In the genomic region with DNA sequence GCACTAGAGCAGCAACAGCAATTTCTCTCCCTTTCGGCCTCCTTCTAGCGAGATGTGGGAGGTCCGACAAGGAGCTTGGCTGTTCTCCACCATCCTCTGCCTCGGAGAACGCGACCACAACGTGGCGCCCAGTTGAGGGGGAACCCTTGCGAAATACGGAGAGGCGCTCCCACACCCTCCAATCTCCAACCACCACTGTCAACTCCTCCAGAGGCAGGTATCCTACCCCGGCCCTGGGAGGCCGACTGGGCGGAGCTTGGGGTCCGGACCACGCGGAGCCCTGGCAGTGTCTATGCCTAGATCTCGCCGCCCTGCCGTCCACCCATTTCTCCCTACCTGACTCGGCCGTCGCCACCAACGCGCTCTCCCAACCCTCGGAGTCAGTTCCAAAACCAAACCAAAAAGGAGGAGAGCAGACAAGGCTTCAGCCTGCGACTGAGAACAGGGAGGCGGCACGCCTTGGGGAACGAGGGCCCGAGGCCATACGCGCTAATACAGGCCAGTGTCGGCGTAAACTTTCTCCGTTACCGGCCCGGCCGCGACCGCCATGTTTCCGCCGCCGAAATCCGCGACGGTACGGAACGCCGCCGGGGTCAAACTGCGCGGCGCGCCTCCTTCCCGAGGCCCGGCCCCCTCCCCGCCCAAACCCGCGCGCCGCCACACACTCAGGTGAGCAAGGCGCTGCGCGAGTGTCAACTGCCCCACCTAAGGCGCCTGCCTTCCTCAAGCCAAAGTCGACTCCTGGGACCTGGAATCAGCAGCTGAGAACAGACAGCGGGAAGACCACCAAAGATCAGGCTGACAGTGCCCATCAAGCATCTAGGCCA, we compare ENCODE assay signal across 8 cellular contexts. TPM values are rescaled to one million over a fixed set of nuclear protein-coding genes. Genes with fewer than 3 reads are reported as not detected.
A peak's percentile ranks its signal among the peaks of the same experiment; 100 is the strongest.
DNase-seq lines count a peak whose midpoint lies in the region; ATAC-seq and TF ChIP-seq lines count a peak whose summit lies in the region.

A gene with protein sequence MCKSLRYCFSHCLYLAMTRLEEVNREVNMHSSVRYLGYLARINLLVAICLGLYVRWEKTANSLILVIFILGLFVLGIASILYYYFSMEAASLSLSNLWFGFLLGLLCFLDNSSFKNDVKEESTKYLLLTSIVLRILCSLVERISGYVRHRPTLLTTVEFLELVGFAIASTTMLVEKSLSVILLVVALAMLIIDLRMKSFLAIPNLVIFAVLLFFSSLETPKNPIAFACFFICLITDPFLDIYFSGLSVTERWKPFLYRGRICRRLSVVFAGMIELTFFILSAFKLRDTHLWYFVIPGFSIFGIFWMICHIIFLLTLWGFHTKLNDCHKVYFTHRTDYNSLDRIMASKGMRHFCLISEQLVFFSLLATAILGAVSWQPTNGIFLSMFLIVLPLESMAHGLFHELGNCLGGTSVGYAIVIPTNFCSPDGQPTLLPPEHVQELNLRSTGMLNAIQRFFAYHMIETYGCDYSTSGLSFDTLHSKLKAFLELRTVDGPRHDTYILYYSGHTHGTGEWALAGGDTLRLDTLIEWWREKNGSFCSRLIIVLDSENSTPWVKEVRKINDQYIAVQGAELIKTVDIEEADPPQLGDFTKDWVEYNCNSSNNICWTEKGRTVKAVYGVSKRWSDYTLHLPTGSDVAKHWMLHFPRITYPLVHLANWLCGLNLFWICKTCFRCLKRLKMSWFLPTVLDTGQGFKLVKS (minus strand): TSS at position 570 of the 827 bp plus-strand sequence. CDS start 5,568 bp downstream, outside the sequence.

- H3K4me1 Mint-ChIP-seq in CD8-positive, alpha-beta T cell (ENCODE audit: low read depth), result peaks cover 32% of the 10 kb centered on the region
- peaks cover 22 to 38% of the 10 kb centered on the region in 2 donors for H3K4me1 Mint-ChIP-seq in effector memory CD8-positive, alpha-beta T cell (ENCODE audit: low read depth in 2 of 2)
- peaks cover 21% of the 10 kb centered on the region for H3K4me1 Mint-ChIP-seq in memory B cell

- H3K27me3 Mint-ChIP-seq in CD8-positive, alpha-beta T cell (ENCODE audit: low read depth), result no peaks in the 10 kb centered on the region
- H3K27me3 Mint-ChIP-seq in effector memory CD8-positive, alpha-beta T cell, result no peaks in the 10 kb centered on the region
- H3K27me3 Mint-ChIP-seq in memory B cell, result no peaks in the 10 kb centered on the region

- no peak for TF ChIP-seq CTCF in CD8-positive, alpha-beta T cell (IDR thresholded peaks at IDR 0.05)

- H3K4me1 ChIP-seq in CD8-positive, alpha-beta T cell (ENCODE audit: insufficient read depth, low read length), result peaks cover 20% of the 10 kb centered on the region

- no peaks in the 10 kb centered on the region for H3K9me3 Mint-ChIP-seq in CD8-positive, alpha-beta T cell
- no peaks in the 10 kb centered on the region for H3K9me3 Mint-ChIP-seq in effector memory CD8-positive, alpha-beta T cell
- H3K9me3 Mint-ChIP-seq in memory B cell, result no peaks in the 10 kb centered on the region

- POLR2A ChIA-PET in CD8-positive, alpha-beta T cell (lab: Charles Lee), result interaction anchor here (1.0 kb wide), 1 partner anchor 318 kb away, joined by 3 read pairs; no protein-coding TSS in a partner anchor

- ATAC-seq in CD8-positive, alpha-beta T cell, result peak; percentile 91
- ATAC-seq in GM19452 (IDR thresholded peaks at IDR 0.05; ENCODE audit: unreplicated experiment) (peak; percentile 77), memory B cell (ENCODE audit: low read depth) (peak; percentile 81)
- ATAC-seq in effector memory CD8-positive, alpha-beta T cell (replicated peaks), result peak; percentile 87

- H3K27ac ChIP-seq in CD8-positive, alpha-beta T cell (ENCODE audit: low read depth, low read length), result peak within 1 kb of the TSS; percentile 80

- peaks cover 13% of the 10 kb centered on the region for H3K36me3 Mint-ChIP-seq in CD8-positive, alpha-beta T cell
- peaks cover 23% of the 10 kb centered on the region for H3K36me3 Mint-ChIP-seq in effector memory CD8-positive, alpha-beta T cell (ENCODE audit: insufficient read depth)
- H3K36me3 Mint-ChIP-seq in memory B cell, result peaks cover 3% of the 10 kb centered on the region

- H3K9me3 ChIP-seq in CD8-positive, alpha-beta T cell (ENCODE audit: low read length), result no peaks in the 10 kb centered on the region

- DNase-seq in CD8-positive, alpha-beta T cell, result peak; percentile 71 to 90 (median 85)
- DNase-seq in HK-2 (ENCODE audit: unreplicated experiment), result peak; percentile 84
- peak; percentile 43 to 53 for DNase-seq in NOMO-1 (lab: John Stamatoyannopoulos, UW; ENCODE audit: unreplicated experiment in 2 of 2)
- peak; percentile 64 to 72 for DNase-seq in activated CD8-positive, alpha-beta memory T cell treated with anti-CD3 and anti-CD28 coated beads for 4 hours (ENCODE audit: low read depth in 2 of 2)
- DNase-seq in effector memory CD8-positive, alpha-beta T cell, result peak; percentile 78 to 83 (median 80)
- peak; percentile 81 to 89 for DNase-seq in memory B cell (ENCODE audit: low spot score in 2 of 2)
- peak; percentile 74 for DNase-seq in stimulated activated CD8-positive, alpha-beta memory T cell treated with anti-CD3 and anti-CD28 coated beads, Interleukin-12 subunit alpha, Interleukin-12 subunit beta, amount 100 ng/mL, for 1 hour (ENCODE audit: low read depth)

- CTCF ChIA-PET in CD8-positive, alpha-beta T cell (lab: Charles Lee), result interaction anchor here (1.1 to 1.2 kb wide), 2 partner anchors 11 to 15 kb away, joined by 3 read pairs; no protein-coding TSS in a partner anchor

- no peaks in the 10 kb centered on the region for H3K27me3 ChIP-seq in CD8-positive, alpha-beta T cell (ENCODE audit: insufficient read depth, low read length)

- peak within 1 kb of the TSS; percentile 89 for H3K4me3 Mint-ChIP-seq in CD8-positive, alpha-beta T cell
- H3K4me3 Mint-ChIP-seq in effector memory CD8-positive, alpha-beta T cell, result peak within 1 kb of the TSS; percentile 87 to 96
- peak within 1 kb of the TSS; percentile 84 for H3K4me3 Mint-ChIP-seq in memory B cell

- intact Hi-C loops in CD8-positive, alpha-beta T cell (cut with DNase I, micrococcal nuclease), result loop anchor here (1.0 to 5.0 kb wide), 7 partner anchors 149 to 583 kb away; a partner anchor contains a TSS

- H3K4me3 ChIP-seq in CD8-positive, alpha-beta T cell (ENCODE audit: low read depth, low read length), result peak within 1 kb of the TSS; percentile 94

- no peaks in the 10 kb centered on the region for H3K36me3 ChIP-seq in CD8-positive, alpha-beta T cell (ENCODE audit: insufficient read depth, low read length)

- H3K27ac Mint-ChIP-seq in CD8-positive, alpha-beta T cell, result peak within 1 kb of the TSS; percentile 90
- H3K27ac Mint-ChIP-seq in effector memory CD8-positive, alpha-beta T cell, result peak within 1 kb of the TSS; percentile 94 to 95
- H3K27ac Mint-ChIP-seq in memory B cell, result peak within 1 kb of the TSS; percentile 94

RNA-seq across cellular contexts. Expression of the gene that starts here (rescaled TPM):
- total RNA-seq in CD8-positive, alpha-beta T cell, result 10 to 100 TPM; 10.5 to 10.7 TPM

Comparison
In these comparisons a context has a peak if more than half of its experiments do, and no peak if none do; other contexts are left out.
1. Peak in every context shown above with its lines: DNase-seq, ATAC-seq, H3K4me3 ChIP-seq and H3K27ac ChIP-seq.